In genomic region chr5:111309384-111309783, GRCh38 we compare ENCODE assay signal across 18 cellular contexts.
DNase-seq lines count a peak whose midpoint lies in the region; ATAC-seq and TF ChIP-seq lines count a peak whose summit lies in the region.
"Had no signal": no experiment of that assay in that cellular context is flagged by ENCODE, and none has a peak within 500 bp of the region (broad histone marks: within the 10 kb centered on the region; RNA-seq: fewer than 3 reads in every experiment).

No MANE protein-coding gene starts in this region.

- H3K4ac ChIP-seq in H9 (ENCODE audit: low read depth, low read length), result no peak overlapping the region

- H3K27me3 Mint-ChIP-seq in activated CD8-positive, alpha-beta T cell treated with anti-CD3 and anti-CD28 coated beads for 36 hours, result no peaks in the 10 kb centered on the region
- no peaks in the 10 kb centered on the region for H3K27me3 Mint-ChIP-seq in activated CD8-positive, alpha-beta T cell treated with anti-CD3 and anti-CD28 coated beads, Interleukin-2, amount 10 ng/mL, durations not matched to agents 7 days and 5 days (ENCODE audit: low read depth)
- H3K27me3 Mint-ChIP-seq in H9 (ENCODE audit: low read depth) (no peaks in the 10 kb centered on the region), T-helper 17 cell (no peaks in the 10 kb centered on the region)
- H3K27me3 Mint-ChIP-seq in naive thymus-derived CD4-positive, alpha-beta T cell, result no peaks in the 10 kb centered on the region

- intact Hi-C loops in activated CD8-positive, alpha-beta T cell treated with anti-CD3 and anti-CD28 coated beads for 36 hours (cut with micrococcal nuclease), result no loop called here
- intact Hi-C loops in naive thymus-derived CD4-positive, alpha-beta T cell (cut with micrococcal nuclease), result no loop called here
- intact Hi-C loops in prostate gland (cut with DNase I), result no loop called here

- H3K27me3 ChIP-seq in H9 (ENCODE audit: insufficient read depth, low read length) (no peaks in the 10 kb centered on the region), prostate gland (replicated peaks; ENCODE audit: insufficient read depth) (no peaks in the 10 kb centered on the region)
- no peaks in the 10 kb centered on the region for H3K27me3 ChIP-seq in naive thymus-derived CD4-positive, alpha-beta T cell (ENCODE audit: control insufficient read depth in 2 of 2, insufficient read depth in 2 of 2, low read length in 2 of 2)

- no peak overlapping the region for H2BK120ac ChIP-seq in H9 (ENCODE audit: low read depth, low read length, poor library complexity, severe bottlenecking)

- no peaks in the 10 kb centered on the region for H3K9me3 Mint-ChIP-seq in activated CD8-positive, alpha-beta T cell treated with anti-CD3 and anti-CD28 coated beads for 36 hours
- H3K9me3 Mint-ChIP-seq in activated CD8-positive, alpha-beta T cell treated with anti-CD3 and anti-CD28 coated beads, Interleukin-2, amount 10 ng/mL, durations not matched to agents 7 days and 5 days (ENCODE audit: insufficient read depth), result no peaks in the 10 kb centered on the region
- no peaks in the 10 kb centered on the region for H3K9me3 Mint-ChIP-seq in H9
- no peaks in the 10 kb centered on the region for H3K9me3 Mint-ChIP-seq in naive thymus-derived CD4-positive, alpha-beta T cell
- H3K9me3 Mint-ChIP-seq: HFFc6 had no signal

- H3K79me1 ChIP-seq in H9 (ENCODE audit: insufficient read depth, low read depth, low read length, poor library complexity, severe bottlenecking), result no peaks in the 10 kb centered on the region

- H3K36me3 Mint-ChIP-seq in activated CD8-positive, alpha-beta T cell treated with anti-CD3 and anti-CD28 coated beads for 36 hours (ENCODE audit: low read depth), result peaks cover 11% of the 10 kb centered on the region
- peaks cover 2% of the 10 kb centered on the region for H3K36me3 Mint-ChIP-seq in activated CD8-positive, alpha-beta T cell treated with anti-CD3 and anti-CD28 coated beads, Interleukin-2, amount 10 ng/mL, durations not matched to agents 7 days and 5 days (ENCODE audit: low read depth)
- H3K36me3 Mint-ChIP-seq in H9 (ENCODE audit: insufficient read depth in 1 of 3, low read depth in 3 of 3), result no peaks in the 10 kb centered on the region
- H3K36me3 Mint-ChIP-seq in T-helper 17 cell (ENCODE audit: low read depth), result no peaks in the 10 kb centered on the region
- peaks cover 0 to 4% (median 0%) of the 10 kb centered on the region in 5 donors for H3K36me3 Mint-ChIP-seq in naive thymus-derived CD4-positive, alpha-beta T cell

- no CpG with 5 or more reads among the region's 2 CpGs for WGBS in H9 (ENCODE audit: extremely low coverage, insufficient read length, low lambda C conversion rate)
- 86% methylated on average over 2 of the region's 2 CpGs for WGBS in prostate gland

- H4K91ac ChIP-seq in H9 (ENCODE audit: insufficient read length, low read depth, low read length), result no peak overlapping the region

- no peak overlapping the region for H2BK20ac ChIP-seq in H9 (ENCODE audit: low read depth, low read length, poor library complexity, severe bottlenecking)

- no peaks in the 10 kb centered on the region for H3K79me2 ChIP-seq in H9 (ENCODE audit: insufficient read depth, low read length)

- no peak overlapping the region for H3T11ph ChIP-seq in H9 (ENCODE audit: low read length)

- no peak overlapping the region for H2BK12ac ChIP-seq in H9 (ENCODE audit: insufficient read length, low read depth, low read length)

- DNase-seq in activated CD8-positive, alpha-beta T cell treated with anti-CD3 and anti-CD28 coated beads for 36 hours, result no peak
- DNase-seq in activated CD8-positive, alpha-beta T cell treated with anti-CD3 and anti-CD28 coated beads, Interleukin-2, amount 10 ng/mL, durations not matched to agents 7 days and 5 days, result no peak
- DNase-seq in H9 (no peak), T-helper 17 cell (no peak), occipital lobe (lab: John Stamatoyannopoulos, UW) (no peak), prostate gland (ENCODE audit: low spot score) (no peak)
- DNase-seq in naive thymus-derived CD4-positive, alpha-beta T cell, result no peak
- no peak for DNase-seq in NK-92 treated with Interleukin-12 subunit alpha and Interleukin-12 subunit beta, amount 100 ng/mL, for 24 hours (lab: John Stamatoyannopoulos, UW)
- DNase-seq: DMS79, HFFc6, Kasumi-1, MM.1S, NCI-H1092, NCI-H1436 treated with DMSO at 0.1 percent for 48 hours, NCI-H2081, NCI-H82, PC-9 had no signal

- no peak overlapping the region for H4K5ac ChIP-seq in H9 (ENCODE audit: insufficient read length, low read depth, low read length)

- no peak overlapping the region for H3K4me3 ChIP-seq in naive thymus-derived CD4-positive, alpha-beta T cell (ENCODE audit: low read length)
- no peak overlapping the region for H3K4me3 ChIP-seq in prostate gland
- H3K4me3 ChIP-seq: PC-9 had no signal

- no peak overlapping the region for H3K14ac ChIP-seq in H9 (ENCODE audit: insufficient read depth, low read length)

- no peak for TF ChIP-seq POLR2A in prostate gland (IDR thresholded peaks at IDR 0.05)

- H3K56ac ChIP-seq in H9 (ENCODE audit: insufficient read length, low read depth, low read length), result no peak overlapping the region

- H4K20me1 ChIP-seq in H9 (ENCODE audit: control insufficient read depth, insufficient read depth, insufficient read length), result no peaks in the 10 kb centered on the region

- POLR2A ChIA-PET in activated CD8-positive, alpha-beta T cell treated with anti-CD3 and anti-CD28 coated beads for 36 hours (lab: Charles Lee), result interaction anchor here (1.3 kb wide), 1 partner anchor 11 kb away, joined by 5 read pairs; no protein-coding TSS in a partner anchor
- POLR2A ChIA-PET in activated CD8-positive, alpha-beta T cell treated with anti-CD3 and anti-CD28 coated beads, Interleukin-2, amount 10 ng/mL, durations not matched to agents 7 days and 5 days (lab: Charles Lee), result no interaction called here
- POLR2A ChIA-PET in naive thymus-derived CD4-positive, alpha-beta T cell (lab: Charles Lee), result interaction anchor here (1.0 to 1.6 kb wide), 2 partner anchors 10 to 98 kb away, joined by 3 to 5 read pairs; no protein-coding TSS in a partner anchor

- H3K18ac ChIP-seq in H9 (ENCODE audit: insufficient read length, low read depth, low read length), result no peak overlapping the region

- no peak overlapping the region for H2BK5ac ChIP-seq in H9 (ENCODE audit: insufficient read length, low read length)

- TF ChIP-seq CTCF in activated CD8-positive, alpha-beta T cell treated with anti-CD3 and anti-CD28 coated beads for 36 hours (IDR thresholded peaks at IDR 0.05), result no peak
- TF ChIP-seq CTCF in H9 (conservative IDR thresholded peaks at IDR 0.05) (no peak), prostate gland (IDR thresholded peaks at IDR 0.05) (no peak)

- CTCF ChIA-PET in activated CD8-positive, alpha-beta T cell treated with anti-CD3 and anti-CD28 coated beads for 36 hours (lab: Charles Lee), result interaction anchor here (1.6 to 2.0 kb wide), 4 partner anchors 9 to 222 kb away, joined by 4 to 9 read pairs (median 5); no protein-coding TSS in a partner anchor
- CTCF ChIA-PET in activated CD8-positive, alpha-beta T cell treated with anti-CD3 and anti-CD28 coated beads, Interleukin-2, amount 10 ng/mL, durations not matched to agents 7 days and 5 days (lab: Charles Lee), result no interaction called here
- CTCF ChIA-PET in naive thymus-derived CD4-positive, alpha-beta T cell (lab: Charles Lee), result no interaction called here

- H3K23ac ChIP-seq in H9 (ENCODE audit: insufficient read length, low read depth, low read length), result no peak overlapping the region

- peak overlapping the region; percentile 49 for H3K27ac Mint-ChIP-seq in activated CD8-positive, alpha-beta T cell treated with anti-CD3 and anti-CD28 coated beads for 36 hours
- no peak overlapping the region for H3K27ac Mint-ChIP-seq in activated CD8-positive, alpha-beta T cell treated with anti-CD3 and anti-CD28 coated beads, Interleukin-2, amount 10 ng/mL, durations not matched to agents 7 days and 5 days
- H3K27ac Mint-ChIP-seq in H9 (peak overlapping the region; percentile 58 to 90 (median 89); a peak in 2 of 7 replicates), T-helper 17 cell (peak overlapping the region; percentile 9)
- H3K27ac Mint-ChIP-seq in naive thymus-derived CD4-positive, alpha-beta T cell, result peak overlapping the region in 8 of 9 donors; percentile 19 to 67 (median 62)
- H3K27ac Mint-ChIP-seq: HFFc6 had no signal

- H3K9ac ChIP-seq in H9 (ENCODE audit: extremely low read depth, insufficient read length, low read length), result no peak overlapping the region

- no peak for ATAC-seq in activated CD8-positive, alpha-beta T cell treated with anti-CD3 and anti-CD28 coated beads for 36 hours
- no peak for ATAC-seq in activated CD8-positive, alpha-beta T cell treated with anti-CD3 and anti-CD28 coated beads, Interleukin-2, amount 10 ng/mL, durations not matched to agents 7 days and 5 days
- no peak for ATAC-seq in T-helper 17 cell
- ATAC-seq in naive thymus-derived CD4-positive, alpha-beta T cell, result no peak

- H3K4me3 Mint-ChIP-seq in activated CD8-positive, alpha-beta T cell treated with anti-CD3 and anti-CD28 coated beads for 36 hours, result no peak overlapping the region
- H3K4me3 Mint-ChIP-seq in activated CD8-positive, alpha-beta T cell treated with anti-CD3 and anti-CD28 coated beads, Interleukin-2, amount 10 ng/mL, durations not matched to agents 7 days and 5 days, result no peak overlapping the region
- H3K4me3 Mint-ChIP-seq in H9, result no peak overlapping the region
- H3K4me3 Mint-ChIP-seq in T-helper 17 cell, result no peak overlapping the region
- peak overlapping the region in 6 of 10 donors; percentile 0 to 35 (median 25) for H3K4me3 Mint-ChIP-seq in naive thymus-derived CD4-positive, alpha-beta T cell
- H3K4me3 Mint-ChIP-seq: HFFc6 had no signal

- H3K4me2 ChIP-seq in H9 (ENCODE audit: insufficient read depth, insufficient read length, low read length), result no peak overlapping the region
- H3K4me2 ChIP-seq: PC-9 had no signal

- no peak overlapping the region for H2AFZ ChIP-seq in H9 (ENCODE audit: low read length)
- H2AFZ ChIP-seq: PC-9 had no signal

- no peak overlapping the region for H3K27ac ChIP-seq in H9 (ENCODE audit: insufficient read length, low read depth, low read length)
- H3K27ac ChIP-seq in naive thymus-derived CD4-positive, alpha-beta T cell (ENCODE audit: low read depth, low read length), result no peak overlapping the region
- no peak overlapping the region for H3K27ac ChIP-seq in prostate gland
- H3K27ac ChIP-seq: PC-9, RWPE1 had no signal

- H3K4me1 Mint-ChIP-seq in activated CD8-positive, alpha-beta T cell treated with anti-CD3 and anti-CD28 coated beads for 36 hours (ENCODE audit: low read depth), result peaks cover 54% of the 10 kb centered on the region
- H3K4me1 Mint-ChIP-seq in activated CD8-positive, alpha-beta T cell treated with anti-CD3 and anti-CD28 coated beads, Interleukin-2, amount 10 ng/mL, durations not matched to agents 7 days and 5 days (ENCODE audit: low read depth), result peaks cover 13% of the 10 kb centered on the region
- peaks cover 16 to 17% of the 10 kb centered on the region in 2 experiments for H3K4me1 Mint-ChIP-seq in H9
- peaks cover 38% of the 10 kb centered on the region for H3K4me1 Mint-ChIP-seq in T-helper 17 cell
- peaks cover 30 to 60% (median 57%) of the 10 kb centered on the region in 7 donors for H3K4me1 Mint-ChIP-seq in naive thymus-derived CD4-positive, alpha-beta T cell

- no peaks in the 10 kb centered on the region for H3K23me2 ChIP-seq in H9 (ENCODE audit: insufficient read length, low read depth, low read length, poor library complexity, severe bottlenecking)

- H3K4me1 ChIP-seq in H9 (ENCODE audit: insufficient read depth, low read length) (no peaks in the 10 kb centered on the region; the same call in 1 of the 2 replicates), prostate gland (replicated peaks) (no peaks in the 10 kb centered on the region)
- peaks cover 6 to 18% of the 10 kb centered on the region in 2 donors for H3K4me1 ChIP-seq in naive thymus-derived CD4-positive, alpha-beta T cell (ENCODE audit: control insufficient read depth in 2 of 2, insufficient read depth in 2 of 2, low read length in 2 of 2)

- no peak overlapping the region for H4K8ac ChIP-seq in H9 (replicated peaks; ENCODE audit: insufficient read length, low read depth, low read length)

- no peak overlapping the region for H2AK5ac ChIP-seq in H9 (ENCODE audit: insufficient read length, low read length)

- no peaks in the 10 kb centered on the region for H3K36me3 ChIP-seq in naive thymus-derived CD4-positive, alpha-beta T cell (ENCODE audit: control insufficient read depth in 2 of 3, insufficient read depth in 3 of 3, low read length in 3 of 3)
- H3K36me3 ChIP-seq in prostate gland, result no peaks in the 10 kb centered on the region

- H3K9me3 ChIP-seq in H9 (ENCODE audit: control insufficient read depth, low read depth, low read length) (no peaks in the 10 kb centered on the region), T-helper 17 cell (ENCODE audit: control insufficient read depth, low read length, poor library complexity, severe bottlenecking) (no peaks in the 10 kb centered on the region), prostate gland (no peaks in the 10 kb centered on the region)
- H3K9me3 ChIP-seq in naive thymus-derived CD4-positive, alpha-beta T cell (ENCODE audit: control insufficient read depth in 2 of 3, low read length in 3 of 3), result no peaks in the 10 kb centered on the region

- no peak overlapping the region for H2BK15ac ChIP-seq in H9 (ENCODE audit: low read depth, low read length)

Comparison
In these comparisons a context has a peak if more than half of its experiments do, and no peak if none do; other contexts are left out.
1. H3K4me3 Mint-ChIP-seq: peak in naive thymus-derived CD4-positive, alpha-beta T cell (6 of 10); none in activated CD8-positive, alpha-beta T cell treated with anti-CD3 and anti-CD28 coated beads for 36 hours (single experiment), activated CD8-positive, alpha-beta T cell treated with anti-CD3 and anti-CD28 coated beads, Interleukin-2, amount 10 ng/mL, durations not matched to agents 7 days and 5 days (single experiment), H9 (0 of 2) and T-helper 17 cell (single experiment).